14 cellular contexts compared by ENCODE assay signal in genomic region chr11:118612378-118612777, GRCh38. TPM values are rescaled to one million over a fixed set of nuclear protein-coding genes. Genes with fewer than 3 reads are reported as not detected.
DNase-seq lines count a peak whose midpoint lies in the region; ATAC-seq and TF ChIP-seq lines count a peak whose summit lies in the region.
"Had no signal": no experiment of that assay in that cellular context is flagged by ENCODE, and none has a peak within 500 bp of the region (broad histone marks: within the 10 kb centered on the region; RNA-seq: fewer than 3 reads in every experiment).

No MANE protein-coding gene starts in this region.

- H3K4me2 ChIP-seq in SK-N-SH (peak overlapping the region; percentile 22; the same call in 1 of the 2 replicates), neuronal stem cell (ENCODE audit: insufficient read depth, low read length, poor library complexity, severe bottlenecking) (no peak overlapping the region)

- POLR2A ChIA-PET in SK-N-SH (lab: Yijun Ruan, JAX) = no interaction called here

- H3K36me3 ChIP-seq in SK-N-SH (replicated peaks in 1 of 2; ENCODE audit: control insufficient read depth in 1 of 2, insufficient read depth in 2 of 2, low read length in 1 of 2) (peaks cover 7 to 15% of the 10 kb centered on the region in 2 experiments), cardiac muscle cell (no peaks in the 10 kb centered on the region), neuronal stem cell (replicated peaks in 1 of 2; ENCODE audit: control insufficient read depth in 2 of 2, insufficient read depth in 2 of 2, low read length in 2 of 2) (no peaks in the 10 kb centered on the region), uterus (no peaks in the 10 kb centered on the region)

- CTCF ChIA-PET in SK-N-SH (lab: Yijun Ruan, JAX) = interaction anchor here (1.2 to 4.2 kb wide), 6 partner anchors 9 to 47 kb away, joined by 3 to 12 read pairs (median 6); no protein-coding TSS in a partner anchor

- no peak overlapping the region for H2BK5ac ChIP-seq in neuronal stem cell (ENCODE audit: low read length)

- H3K4me1 ChIP-seq in SK-N-SH (ENCODE audit: control insufficient read depth in 1 of 2, insufficient read depth in 2 of 2, low read depth in 1 of 2, low read length in 1 of 2) (peaks cover 10 to 41% of the 10 kb centered on the region in 2 experiments), cardiac muscle cell (ENCODE audit: low read depth) (peaks cover 32% of the 10 kb centered on the region), neuronal stem cell (ENCODE audit: control insufficient read depth in 2 of 2, insufficient read depth in 1 of 2, low read depth in 1 of 2, low read length in 2 of 2) (peaks cover 33 to 53% of the 10 kb centered on the region in 2 donors), uterus (peaks cover 0 to 12% of the 10 kb centered on the region in 2 donors)

- TF ChIP-seq POLR2A in uterus (IDR thresholded peaks at IDR 0.05) = no peak

- no peak for TF ChIP-seq CTCF in SK-N-SH (IDR thresholded peaks at IDR 0.05)
- no peak for TF ChIP-seq CTCF in cardiac muscle cell (IDR thresholded peaks at IDR 0.05; ENCODE audit: low read depth, low read length)
- no peak for TF ChIP-seq CTCF in uterus (IDR thresholded peaks at IDR 0.05)

- H3K27ac ChIP-seq in SK-N-SH (ENCODE audit: low read depth in 2 of 2, low read length in 1 of 2) = peak overlapping the region in 1 of 2 experiments; percentile 8; a peak in 1 of 4 replicates
- H3K27ac ChIP-seq in cardiac muscle cell = peak overlapping the region; percentile 48
- H3K27ac ChIP-seq in neuronal stem cell (replicated peaks; ENCODE audit: low read length) = no peak overlapping the region
- peak overlapping the region; percentile 55 to 99 for H3K27ac ChIP-seq in uterus
- H3K27ac ChIP-seq: 22Rv1 had no signal

- H3K79me2 ChIP-seq in SK-N-SH (ENCODE audit: insufficient read depth) = peaks cover 82% of the 10 kb centered on the region

- DNase-seq in SK-N-SH = no peak
- peak in 1 of 2 donors; percentile 82 for DNase-seq in cardiac muscle cell (ENCODE audit: low read depth in 1 of 2, low spot score in 1 of 2)
- DNase-seq in neuronal stem cell (ENCODE audit: low spot score) = no peak
- peak in 1 of 2 donors; percentile 47 for DNase-seq in uterus
- DNase-seq in NCI-H2171 (lab: John Stamatoyannopoulos, UW) = no peak
- DNase-seq in hepatic stellate cell (ENCODE audit: low spot score) = no peak
- DNase-seq: anterior cingulate cortex, DND-41, retina, T-helper 2 cell had no signal

- no peak overlapping the region for H3K4me3 ChIP-seq in SK-N-SH (ENCODE audit: low read depth in 2 of 2, low read length in 1 of 2)
- no peak overlapping the region for H3K4me3 ChIP-seq in cardiac muscle cell
- no peak overlapping the region for H3K4me3 ChIP-seq in neuronal stem cell (ENCODE audit: low read length in 2 of 2)
- no peak overlapping the region for H3K4me3 ChIP-seq in uterus

- no peak overlapping the region for H2BK120ac ChIP-seq in neuronal stem cell (ENCODE audit: low read depth, low read length)

- H3K4ac ChIP-seq in neuronal stem cell (ENCODE audit: low read length) = no peak overlapping the region

- no peak for ATAC-seq in SK-N-SH treated with all-trans-retinoic acid at 6 μM for 48 hours
- ATAC-seq in GM21367 (IDR thresholded peaks at IDR 0.05; ENCODE audit: unreplicated experiment) = no peak
- ATAC-seq: esophagus mucosa had no signal

- H3F3A ChIP-seq in SK-N-SH (replicated peaks; ENCODE audit: insufficient read depth) = peaks cover 30% of the 10 kb centered on the region

- 0 out of 2 replicates have a peak overlapping the region, but pooled peaks have one; percentile 2 for H3K9ac ChIP-seq in SK-N-SH
- no peak overlapping the region for H3K9ac ChIP-seq in neuronal stem cell (ENCODE audit: low read depth, low read length, poor library complexity)

- no peak for TF ChIP-seq EP300 in SK-N-SH (IDR thresholded peaks at IDR 0.05; ENCODE audit: borderline replicate concordance in 1 of 2, low read depth in 1 of 2, low read length in 1 of 2)

- H2BK12ac ChIP-seq in neuronal stem cell (ENCODE audit: low read length) = no peak overlapping the region

- 89% methylated on average over 7 of the region's 7 CpGs for WGBS in SK-N-SH (ENCODE audit: low lambda C conversion rate)
- WGBS in neuronal stem cell (ENCODE audit: extremely low coverage in 2 of 2, insufficient read length in 2 of 2, insufficient replicate concordance in 1 of 2), 2 donors = no CpG with 5 or more reads among the region's 7 CpGs

- no peak overlapping the region for H2BK15ac ChIP-seq in neuronal stem cell (ENCODE audit: low read length)

- H3K23ac ChIP-seq in neuronal stem cell (ENCODE audit: low read depth, low read length, poor library complexity) = no peak overlapping the region

- H3K14ac ChIP-seq in neuronal stem cell (ENCODE audit: low read length) = no peak overlapping the region

- H2AK5ac ChIP-seq in neuronal stem cell (ENCODE audit: low read depth, low read length) = peak overlapping the region; percentile 27

- no peaks in the 10 kb centered on the region for H3K9me3 ChIP-seq in SK-N-SH
- H3K9me3 ChIP-seq in cardiac muscle cell (ENCODE audit: low read depth) = no peaks in the 10 kb centered on the region
- H3K9me3 ChIP-seq in neuronal stem cell (replicated peaks in 1 of 2; ENCODE audit: control insufficient read depth in 2 of 2, insufficient read depth in 1 of 2, low read depth in 1 of 2, low read length in 2 of 2) = peaks cover 0 to 6% of the 10 kb centered on the region in 2 donors
- H3K9me3 ChIP-seq in uterus = no peaks in the 10 kb centered on the region

- H3K18ac ChIP-seq in neuronal stem cell (ENCODE audit: low read length) = peak overlapping the region; percentile 83

- intact Hi-C loops in uterus (cut with DNase I; ENCODE audit: low total_unique reads) = no loop called here

- no peak overlapping the region for H4K8ac ChIP-seq in neuronal stem cell (ENCODE audit: low read depth, low read length)

- TF ChIP-seq RAD21 in SK-N-SH (IDR thresholded peaks at IDR 0.05; ENCODE audit: low read length) = no peak

- H2AFZ ChIP-seq in SK-N-SH (ENCODE audit: low read depth) (no peak overlapping the region), neuronal stem cell (ENCODE audit: low read length) (peak overlapping the region; percentile 25)

- no peaks in the 10 kb centered on the region for H4K20me1 ChIP-seq in SK-N-SH (ENCODE audit: insufficient read depth)

- H3K27me3 ChIP-seq in SK-N-SH (ENCODE audit: insufficient read depth) = no peaks in the 10 kb centered on the region
- H3K27me3 ChIP-seq in cardiac muscle cell = peaks cover 41% of the 10 kb centered on the region
- peaks cover 0 to 34% (median 27%) of the 10 kb centered on the region in 3 experiments for H3K27me3 ChIP-seq in neuronal stem cell (ENCODE audit: control insufficient read depth in 3 of 3, insufficient read depth in 3 of 3, low read depth in 1 of 3, low read length in 3 of 3)
- H3K27me3 ChIP-seq in uterus = no peaks in the 10 kb centered on the region

- H3K79me1 ChIP-seq in neuronal stem cell (ENCODE audit: low read depth, low read length) = peaks cover 3% of the 10 kb centered on the region

- H3K9me2 ChIP-seq in SK-N-SH = no peaks in the 10 kb centered on the region

- no peak overlapping the region for H4K91ac ChIP-seq in neuronal stem cell (ENCODE audit: low read depth, low read length, poor library complexity)

TF ChIP-seq in SK-N-SH treated with all-trans-retinoic acid at 6 μM for 48 hours, 23 proteins besides CTCF, POLR2A, EP300 and RAD21 (continues in another document):
- TF ChIP-seq ZNF565 (CRISPR knock-in tag; conservative IDR thresholded peaks at IDR 0.05; ENCODE audit: low read depth) (no peak), CSRNP3 (CRISPR knock-in tag; IDR thresholded peaks at IDR 0.05) (no peak), TCF4 (CRISPR knock-in tag; IDR thresholded peaks at IDR 0.05; ENCODE audit: borderline replicate concordance) (no peak), TOX (CRISPR knock-in tag; IDR thresholded peaks at IDR 0.05; ENCODE audit: borderline replicate concordance) (no peak)

RNA-seq across cellular contexts. Expression of gene PHLDB1, which starts 5.0 kb away (rescaled TPM):
- polyA plus RNA-seq in SK-N-SH (2012; rRNA removed) = 89.4 and 104 TPM in 2 replicates
- polyA plus RNA-seq in SK-N-SH (2012; cell fraction: cytosol; rRNA removed) = 37.8 and 52.6 TPM in 2 replicates
- 270 and 294 TPM in 2 replicates for polyA plus RNA-seq in SK-N-SH (2012; cell fraction: nucleus; rRNA removed)
- total RNA-seq in cardiac muscle cell = 95.7 and 126 TPM in 2 replicates
- 56.7 and 60.2 TPM in 2 replicates for polyA plus RNA-seq in cardiac muscle cell
- 68.9 TPM for polyA plus RNA-seq in neuronal stem cell (2013, experiment 1 of 2)
- polyA plus RNA-seq in neuronal stem cell (2013, experiment 2 of 2) = 69.2 TPM
- 100 to 1,000 TPM in 3 of 4 donors, 10 to 100 TPM in 1; 53.5 to 517 (median 287) TPM for total RNA-seq in uterus

RNA-seq across cellular contexts. Expression of gene ARCN1, which starts 40.2 kb away (rescaled TPM):
- polyA plus RNA-seq in SK-N-SH (2012; rRNA removed) = 128 and 162 TPM in 2 replicates
- 169 and 180 TPM in 2 replicates for polyA plus RNA-seq in SK-N-SH (2012; cell fraction: cytosol; rRNA removed)
- 42.1 and 91.4 TPM in 2 replicates for polyA plus RNA-seq in SK-N-SH (2012; cell fraction: nucleus; rRNA removed)
- 77.6 and 94.3 TPM in 2 replicates for total RNA-seq in cardiac muscle cell
- 117 and 124 TPM in 2 replicates for polyA plus RNA-seq in cardiac muscle cell
- 126 TPM for polyA plus RNA-seq in neuronal stem cell (2013, experiment 1 of 2)
- polyA plus RNA-seq in neuronal stem cell (2013, experiment 2 of 2) = 128 TPM
- total RNA-seq in uterus = 100 to 1,000 TPM in 2 of 4 donors, 10 to 100 TPM in 2; 55.3 to 154 (median 112) TPM

RNA-seq across cellular contexts. Expression of gene IFT46, which starts 46.6 kb away (rescaled TPM):
- polyA plus RNA-seq in SK-N-SH (2012; rRNA removed) (23.4 and 30.8 TPM in 2 replicates), cardiac muscle cell (24.5 and 24.8 TPM in 2 replicates)
- 29.0 and 29.7 TPM in 2 replicates for polyA plus RNA-seq in SK-N-SH (2012; cell fraction: cytosol; rRNA removed)
- 25.3 and 30.0 TPM in 2 replicates for polyA plus RNA-seq in SK-N-SH (2012; cell fraction: nucleus; rRNA removed)
- total RNA-seq in cardiac muscle cell (22.0 and 25.2 TPM in 2 replicates), uterus (10 to 100 TPM; 37.4 to 73.5 (median 58.7) TPM)
- polyA plus RNA-seq in neuronal stem cell (2013, experiment 1 of 2) = 22.8 TPM
- polyA plus RNA-seq in neuronal stem cell (2013, experiment 2 of 2) = 22.9 TPM
